29 cellular contexts compared by ENCODE assay signal in genomic region chr1:119920104-119920968, GRCh38. TPM values are rescaled to one million over a fixed set of nuclear protein-coding genes. Genes with fewer than 3 reads are reported as not detected.
"Had no signal": no experiment of that assay in that cellular context is flagged by ENCODE, and none has a peak within 500 bp of the region (broad histone marks: within the 10 kb centered on the region; RNA-seq: fewer than 3 reads in every experiment).

No MANE protein-coding gene starts in this region.

- H3K27ac ChIP-seq: esophagus squamous epithelium, left lung, neural progenitor cell, right atrium auricular region had no signal

- H3K9ac ChIP-seq: neural progenitor cell, SK-N-SH had no signal

- H2AFZ ChIP-seq: neural progenitor cell had no signal

- H3K27me3 Mint-ChIP-seq: activated naive CD4-positive, alpha-beta T cell treated with anti-CD3 and anti-CD28 coated beads, Interleukin-2, amount 10 ng/mL, durations not matched to agents 7 days and 5 days; effector memory CD8-positive, alpha-beta T cell; type B pancreatic cell had no signal

- H3K9me3 ChIP-seq: esophagus squamous epithelium, left lung, right atrium auricular region, SK-N-SH had no signal

- H3K9me3 Mint-ChIP-seq: activated naive CD4-positive, alpha-beta T cell treated with anti-CD3 and anti-CD28 coated beads, Interleukin-2, amount 10 ng/mL, durations not matched to agents 7 days and 5 days; effector memory CD8-positive, alpha-beta T cell; neural progenitor cell; T-helper 1 cell treated with Interleukin-12 subunit alpha and Interleukin-12 subunit beta and Interleukin-4 antibody, amounts not matched to agents 30 μg/mL and 1 μg/mL, for 36 hours; type B pancreatic cell had no signal

- H3K4me2 ChIP-seq: neural progenitor cell, SK-N-SH, smooth muscle cell had no signal

- H3K27me3 ChIP-seq: esophagus squamous epithelium, left lung, neural progenitor cell, right atrium auricular region had no signal

- H3K27ac Mint-ChIP-seq: activated naive CD4-positive, alpha-beta T cell treated with anti-CD3 and anti-CD28 coated beads, Interleukin-2, amount 10 ng/mL, durations not matched to agents 7 days and 5 days; neural progenitor cell; T-helper 1 cell treated with Interleukin-12 subunit alpha and Interleukin-12 subunit beta and Interleukin-4 antibody, amounts not matched to agents 30 μg/mL and 1 μg/mL, for 36 hours; type B pancreatic cell had no signal

- ATAC-seq: effector memory CD8-positive, alpha-beta T cell; left lung had no signal

- H3K4me3 Mint-ChIP-seq: activated naive CD4-positive, alpha-beta T cell treated with anti-CD3 and anti-CD28 coated beads, Interleukin-2, amount 10 ng/mL, durations not matched to agents 7 days and 5 days; effector memory CD8-positive, alpha-beta T cell; neural progenitor cell; T-helper 1 cell treated with Interleukin-12 subunit alpha and Interleukin-12 subunit beta and Interleukin-4 antibody, amounts not matched to agents 30 μg/mL and 1 μg/mL, for 36 hours; type B pancreatic cell had no signal

- H3K4me1 Mint-ChIP-seq: neural progenitor cell had no signal

- DNase-seq: activated CD4-positive, alpha-beta T cell treated with anti-CD3 and anti-CD28 coated beads, Interleukin-2, amount 50 U/mL, for 1 hour; activated CD4-positive, CD25-positive, alpha-beta regulatory T cell treated with anti-CD3 and anti-CD28 coated beads, Interleukin-2, amount 50 U/mL, for 72 hours; activated gamma-delta T cell; activated naive CD4-positive, alpha-beta T cell treated with anti-CD3 and anti-CD28 coated beads, Interleukin-2, amount 10 ng/mL, durations not matched to agents 7 days and 5 days; activated T-cell treated with anti-CD3 and anti-CD28 coated beads for 4 hours; amygdala; cortex of kidney; effector memory CD8-positive, alpha-beta T cell; esophagus squamous epithelium; left lung; SK-N-SH; stimulated activated CD4-positive, alpha-beta T cell treated with anti-CD3 and anti-CD28 coated beads, Interleukin-1b, Interleukin-23, amount 100 ng/mL, for 48 hours; stimulated activated naive CD4-positive, alpha-beta T cell treated with Interleukin-2 at 50 U/mL for 16 hours; SW 1271; T1000 had no signal

- FAIRE-seq: frontal cortex, islet of Langerhans had no signal

- H3K4me3 ChIP-seq: esophagus squamous epithelium, left lung, lung, neural progenitor cell, right atrium auricular region, smooth muscle cell had no signal

- H3K4me1 ChIP-seq: esophagus squamous epithelium, left lung, neural progenitor cell, right atrium auricular region had no signal

RNA-seq across cellular contexts. Expression of gene ADAM30, which starts 24.0 kb away (rescaled TPM):
- total RNA-seq: chondrocyte, esophagus squamous epithelium, frontal cortex, left lung, lung, mucosa of gallbladder, omental fat pad, pulmonary artery endothelial cell, right atrium auricular region, smooth muscle cell, subcutaneous adipose tissue had no signal
- polyA plus RNA-seq: lung, SK-N-SH, smooth muscle cell, thymus had no signal
